In the genomic region with DNA sequence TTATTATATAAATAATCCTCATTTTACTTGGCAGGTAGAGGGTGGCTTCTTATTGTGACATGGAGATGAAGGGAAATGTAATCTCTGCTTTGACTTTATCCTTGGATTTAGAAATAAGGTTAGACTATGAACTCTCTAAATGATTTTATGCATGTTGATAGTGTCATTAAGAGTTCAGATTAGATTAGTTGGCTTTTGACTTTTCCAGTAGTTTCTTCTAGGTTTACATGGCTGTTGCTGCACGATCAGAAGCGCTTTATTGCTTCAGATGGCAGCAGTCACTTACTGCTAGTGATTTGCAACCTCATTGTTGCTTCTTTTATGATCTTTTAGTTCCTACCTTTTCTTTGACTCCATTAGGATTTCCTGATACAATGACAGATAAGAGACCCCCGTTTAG, we compare ENCODE assay signal across 25 cellular contexts. TPM values are rescaled to one million over a fixed set of nuclear protein-coding genes. Genes with fewer than 3 reads are reported as not detected.
"Had no signal": no experiment of that assay in that cellular context is flagged by ENCODE, and none has a peak within 500 bp of the region (broad histone marks: within the 10 kb centered on the region; RNA-seq: fewer than 3 reads in every experiment).

No MANE protein-coding gene starts in this region.

- H3K27ac ChIP-seq: HL-60, SJSA1 had no signal

- H3K4me1 ChIP-seq: SJSA1 had no signal

- FAIRE-seq: HTR-8/SVneo, RCC 7860 had no signal

- H3K4me3 ChIP-seq: SJSA1 had no signal

- H3K9ac ChIP-seq: SK-N-SH had no signal

- H3K9me2 ChIP-seq: SK-N-SH had no signal

- H3K4me2 ChIP-seq: SK-N-SH had no signal

- H3K9me3 ChIP-seq: SJSA1, SK-N-SH had no signal

- H3K36me3 ChIP-seq: SJSA1 had no signal

- H3K27me3 ChIP-seq: SJSA1 had no signal

- DNase-seq: IMR-90, Kasumi-1, KG1, MM.1S, NCI-H1092 treated with DMSO at 0.1 percent for 48 hours, NCI-H1436, NCI-H187, NCI-H2029, NCI-H2081 treated with DMSO at 0.1 percent for 48 hours, NCI-H2171, NCI-H226, NCI-H446, NCI-H510A, NCI-H524 treated with DMSO at 0.1 percent for 48 hours, NCI-H69, NCI-H774, Right ventricle myocardium superior, RPMI8226, SIG-M5, SK-N-SH had no signal

RNA-seq across cellular contexts. Expression of gene SLC15A5, which starts 32.3 kb away (rescaled TPM):
- total RNA-seq: IMR-90, M059J, Right ventricle myocardium superior, SJSA1 had no signal
- polyA plus RNA-seq: IMR-90, SK-N-SH had no signal
